8 cellular contexts compared by ENCODE assay signal in the genomic region with DNA sequence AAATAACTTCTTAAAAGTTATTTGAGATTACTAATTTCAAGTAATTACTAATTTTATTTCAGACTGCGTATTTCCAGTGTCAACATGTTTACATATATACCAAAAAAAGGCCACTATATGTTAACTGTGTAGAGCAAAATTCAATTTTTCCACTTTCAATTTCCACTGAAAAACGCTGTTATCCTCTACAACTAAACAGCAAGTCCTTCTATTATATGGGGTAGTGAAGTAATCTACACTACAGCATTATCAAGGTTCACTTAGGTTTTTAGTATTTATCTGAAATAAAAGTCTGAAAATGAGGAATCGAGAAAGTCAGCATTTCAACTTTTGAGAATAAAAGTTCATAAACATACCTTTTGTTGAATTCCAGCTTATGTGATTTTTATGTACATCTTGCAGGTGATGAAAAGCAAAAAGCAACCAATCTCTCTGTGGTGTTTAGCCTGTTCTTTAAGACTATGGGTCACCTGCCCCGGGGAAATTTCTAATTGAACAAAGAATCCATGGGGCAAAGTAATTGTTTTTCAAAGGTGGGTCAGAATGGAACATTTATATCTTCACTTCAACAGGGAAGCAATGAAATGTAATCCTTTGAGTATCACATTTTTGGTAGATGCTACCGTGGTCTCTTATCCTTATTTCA. TPM values are rescaled to one million over a fixed set of nuclear protein-coding genes. Genes with fewer than 3 reads are reported as not detected.
DNase-seq lines count a peak whose midpoint lies in the region; ATAC-seq, FAIRE-seq and TF ChIP-seq lines count a peak whose summit lies in the region.

No MANE protein-coding gene starts in this region.

- H3K27ac ChIP-seq in kidney (ENCODE audit: low read depth in 2 of 2, low read length in 2 of 2) (peak overlapping the region; percentile 55 to 99), testis (peak overlapping the region; percentile 42 to 100)

- no peaks in the 10 kb centered on the region for H3K9me3 Mint-ChIP-seq in activated CD4-positive, alpha-beta T cell treated with anti-CD3 and anti-CD28 coated beads, Interleukin-2, amount 10 ng/mL, durations not matched to agents 24 days and 14 days
- H3K9me3 Mint-ChIP-seq in activated T-helper 17 cell treated with anti-CD3 and anti-CD28 coated beads, Interleukin-2, amount 50 U/mL, for 72 hours: no peaks in the 10 kb centered on the region

- H3K27me3 ChIP-seq in testis: no peaks in the 10 kb centered on the region

- H3K4me1 Mint-ChIP-seq in activated CD4-positive, alpha-beta T cell treated with anti-CD3 and anti-CD28 coated beads, Interleukin-2, amount 10 ng/mL, durations not matched to agents 24 days and 14 days: peaks cover 35% of the 10 kb centered on the region
- H3K4me1 Mint-ChIP-seq in activated T-helper 17 cell treated with anti-CD3 and anti-CD28 coated beads, Interleukin-2, amount 50 U/mL, for 72 hours: peaks cover 9% of the 10 kb centered on the region

- H3K9me3 ChIP-seq in kidney (ENCODE audit: control insufficient read depth in 1 of 2, low read length in 2 of 2) (no peaks in the 10 kb centered on the region), testis (no peaks in the 10 kb centered on the region)

- H3K4me1 ChIP-seq in kidney (ENCODE audit: control insufficient read depth in 1 of 2, insufficient read depth in 1 of 2, low read depth in 1 of 2, low read length in 2 of 2): peaks cover 5 to 11% of the 10 kb centered on the region in 2 donors
- H3K4me1 ChIP-seq in testis: peaks cover 6% of the 10 kb centered on the region

- in situ Hi-C loops in ACHN (cut with HindIII; ENCODE audit: low pct_ligation_motif_present, low pct_unique_long_range_greater_than_20kb, low sequenced_read_pairs): no loop called here

- WGBS in testis, 2 donors: 31 to 33% methylated on average over 5 of the region's 5 CpGs

- TF ChIP-seq POLR2A in testis (IDR thresholded peaks at IDR 0.05): no peak

- peaks cover 80% of the 10 kb centered on the region for H3K36me3 Mint-ChIP-seq in activated CD4-positive, alpha-beta T cell treated with anti-CD3 and anti-CD28 coated beads, Interleukin-2, amount 10 ng/mL, durations not matched to agents 24 days and 14 days (ENCODE audit: low read depth)
- H3K36me3 Mint-ChIP-seq in activated T-helper 17 cell treated with anti-CD3 and anti-CD28 coated beads, Interleukin-2, amount 50 U/mL, for 72 hours (ENCODE audit: low read depth): peaks cover 99% of the 10 kb centered on the region

- FAIRE-seq in kidney (lab: Jason Lieb, UNC): no peak

- peak overlapping the region; percentile 96 for H3K27ac Mint-ChIP-seq in activated CD4-positive, alpha-beta T cell treated with anti-CD3 and anti-CD28 coated beads, Interleukin-2, amount 10 ng/mL, durations not matched to agents 24 days and 14 days
- peak overlapping the region; percentile 87 for H3K27ac Mint-ChIP-seq in activated T-helper 17 cell treated with anti-CD3 and anti-CD28 coated beads, Interleukin-2, amount 50 U/mL, for 72 hours

- DNase-seq in activated CD4-positive, alpha-beta T cell treated with anti-CD3 and anti-CD28 coated beads, Interleukin-2, amount 10 ng/mL, durations not matched to agents 24 days and 14 days: peak; percentile 62
- no peak for DNase-seq in activated CD4-positive, alpha-beta T cell treated with anti-CD3 and anti-CD28 coated beads for 48 hours
- DNase-seq in kidney (no peak), testis (no peak), ACHN (no peak), NCI-H82 treated with DMSO at 0.1 percent for 48 hours (lab: John Stamatoyannopoulos, UW; ENCODE audit: unreplicated experiment) (no peak)

- H3K36me3 ChIP-seq in kidney (ENCODE audit: control insufficient read depth in 1 of 2, insufficient read depth in 2 of 2, low read length in 2 of 2): peaks cover 4 to 17% of the 10 kb centered on the region in 2 donors
- H3K36me3 ChIP-seq in testis (ENCODE audit: low read depth, missing control alignments): no peaks in the 10 kb centered on the region

- peak overlapping the region; percentile 99 for H3K4me3 Mint-ChIP-seq in activated CD4-positive, alpha-beta T cell treated with anti-CD3 and anti-CD28 coated beads, Interleukin-2, amount 10 ng/mL, durations not matched to agents 24 days and 14 days
- H3K4me3 Mint-ChIP-seq in activated T-helper 17 cell treated with anti-CD3 and anti-CD28 coated beads, Interleukin-2, amount 50 U/mL, for 72 hours: peak overlapping the region; percentile 100

- H3K9ac ChIP-seq in kidney (ENCODE audit: low read length in 2 of 2): peak overlapping the region; percentile 77 to 84

- H3K27me3 Mint-ChIP-seq in activated CD4-positive, alpha-beta T cell treated with anti-CD3 and anti-CD28 coated beads, Interleukin-2, amount 10 ng/mL, durations not matched to agents 24 days and 14 days: no peaks in the 10 kb centered on the region
- no peaks in the 10 kb centered on the region for H3K27me3 Mint-ChIP-seq in activated T-helper 17 cell treated with anti-CD3 and anti-CD28 coated beads, Interleukin-2, amount 50 U/mL, for 72 hours

- no peak for ATAC-seq in activated T-helper 17 cell treated with anti-CD3 and anti-CD28 coated beads, Interleukin-2, amount 50 U/mL, for 72 hours (replicated peaks)
- no peak for ATAC-seq in HG02763 (IDR thresholded peaks at IDR 0.05; ENCODE audit: unreplicated experiment)

- no peak for TF ChIP-seq CTCF in kidney (IDR thresholded peaks at IDR 0.05; ENCODE audit: borderline replicate concordance, extremely low read depth, insufficient read depth)
- TF ChIP-seq CTCF in testis (IDR thresholded peaks at IDR 0.05): no peak

- intact Hi-C loops in activated CD4-positive, alpha-beta T cell treated with anti-CD3 and anti-CD28 coated beads, Interleukin-2, amount 10 ng/mL, durations not matched to agents 24 days and 14 days (cut with micrococcal nuclease): loop anchor here (2.0 to 5.0 kb wide), 2 partner anchors 152 to 565 kb away; no protein-coding TSS in a partner anchor
- intact Hi-C loops in kidney (cut with DNase I): loop anchor here (10.0 kb wide), 1 partner anchor 432 kb away; no protein-coding TSS in a partner anchor
- intact Hi-C loops in testis (cut with DNase I; ENCODE audit: low total_unique reads): loop anchor here (10.0 kb wide), 1 partner anchor 758 kb away; no protein-coding TSS in a partner anchor

- H3K4me3 ChIP-seq in kidney (ENCODE audit: low read length in 2 of 2) (peak overlapping the region; percentile 79 to 89), testis (peak overlapping the region; percentile 92 to 99)

RNA-seq across cellular contexts. Expression of gene BTG1, which starts 3.3 kb away (rescaled TPM):
- total RNA-seq in activated CD4-positive, alpha-beta T cell treated with anti-CD3 and anti-CD28 coated beads, Interleukin-2, amount 10 ng/mL, durations not matched to agents 24 days and 14 days: 84.2 and 90.8 TPM in 2 replicates
- 100 to 1,000 TPM; 131 to 648 TPM for total RNA-seq in activated T-helper 17 cell treated with anti-CD3 and anti-CD28 coated beads, Interleukin-2, amount 50 U/mL, for 72 hours
- 173 TPM for total RNA-seq in kidney
- polyA plus RNA-seq in kidney (ENCODE audit: insufficient read depth, low read depth, low replicate concordance): 59.9 TPM
- 10 to 100 TPM; 23.8 to 37.0 TPM for total RNA-seq in testis
- 65.3 TPM for polyA plus RNA-seq in testis (ENCODE audit: insufficient read depth, low read depth, low replicate concordance)
